ENCODE assay signal across 1 cellular context in the genomic region with DNA sequence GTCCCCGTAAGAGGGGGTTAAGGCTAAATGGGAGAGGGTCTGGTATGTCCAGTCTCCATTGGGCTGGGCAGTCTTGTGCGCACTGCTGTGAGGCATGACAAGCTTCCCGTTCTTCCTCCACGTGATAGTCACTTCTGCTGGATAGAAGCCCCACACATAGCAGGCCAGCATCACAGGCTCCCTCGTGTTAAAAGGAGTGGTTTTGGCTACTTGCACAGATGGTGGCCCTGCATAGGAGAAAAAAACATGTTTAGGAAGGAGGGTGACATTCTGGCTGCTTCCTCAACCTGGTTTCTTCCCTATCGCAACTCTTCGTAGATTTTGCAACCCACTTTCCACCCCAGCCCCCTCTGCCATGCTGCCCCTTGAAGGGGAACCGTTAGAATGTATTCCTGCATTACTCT.
TF ChIP-seq lines count a peak whose summit lies in the region.

No MANE protein-coding gene starts in this region.

TF ChIP-seq in GM12878, 131 proteins besides CTCF, POLR2A, EP300 and RAD21:
- TF ChIP-seq EZH2 (IDR thresholded peaks at IDR 0.05; ENCODE audit: borderline replicate concordance, control insufficient read depth, low read depth, low read length) (no peak), YY1 (IDR thresholded peaks at IDR 0.05; ENCODE audit: low read depth, low read length) (no peak), NFIC (IDR thresholded peaks at IDR 0.05; ENCODE audit: low read depth, low read length) (no peak), ZSCAN29 (IDR thresholded peaks at IDR 0.05) (no peak), TCF12 (IDR thresholded peaks at IDR 0.05; ENCODE audit: low read depth, low read length) (no peak), NFXL1 (IDR thresholded peaks at IDR 0.05; ENCODE audit: borderline replicate concordance) (no peak), ZBED1 (IDR thresholded peaks at IDR 0.05; ENCODE audit: borderline replicate concordance) (no peak), SREBF2 (IDR thresholded peaks at IDR 0.05; ENCODE audit: low read length) (no peak), NR2F1 (conservative IDR thresholded peaks at IDR 0.05) (no peak)
- TF ChIP-seq, protein P1, sequence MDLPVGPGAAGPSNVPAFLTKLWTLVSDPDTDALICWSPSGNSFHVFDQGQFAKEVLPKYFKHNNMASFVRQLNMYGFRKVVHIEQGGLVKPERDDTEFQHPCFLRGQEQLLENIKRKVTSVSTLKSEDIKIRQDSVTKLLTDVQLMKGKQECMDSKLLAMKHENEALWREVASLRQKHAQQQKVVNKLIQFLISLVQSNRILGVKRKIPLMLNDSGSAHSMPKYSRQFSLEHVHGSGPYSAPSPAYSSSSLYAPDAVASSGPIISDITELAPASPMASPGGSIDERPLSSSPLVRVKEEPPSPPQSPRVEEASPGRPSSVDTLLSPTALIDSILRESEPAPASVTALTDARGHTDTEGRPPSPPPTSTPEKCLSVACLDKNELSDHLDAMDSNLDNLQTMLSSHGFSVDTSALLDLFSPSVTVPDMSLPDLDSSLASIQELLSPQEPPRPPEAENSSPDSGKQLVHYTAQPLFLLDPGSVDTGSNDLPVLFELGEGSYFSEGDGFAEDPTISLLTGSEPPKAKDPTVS (IDR thresholded peaks at IDR 0.05; ENCODE audit: low read depth, low read length), result no peak
- TF ChIP-seq, protein P2, sequence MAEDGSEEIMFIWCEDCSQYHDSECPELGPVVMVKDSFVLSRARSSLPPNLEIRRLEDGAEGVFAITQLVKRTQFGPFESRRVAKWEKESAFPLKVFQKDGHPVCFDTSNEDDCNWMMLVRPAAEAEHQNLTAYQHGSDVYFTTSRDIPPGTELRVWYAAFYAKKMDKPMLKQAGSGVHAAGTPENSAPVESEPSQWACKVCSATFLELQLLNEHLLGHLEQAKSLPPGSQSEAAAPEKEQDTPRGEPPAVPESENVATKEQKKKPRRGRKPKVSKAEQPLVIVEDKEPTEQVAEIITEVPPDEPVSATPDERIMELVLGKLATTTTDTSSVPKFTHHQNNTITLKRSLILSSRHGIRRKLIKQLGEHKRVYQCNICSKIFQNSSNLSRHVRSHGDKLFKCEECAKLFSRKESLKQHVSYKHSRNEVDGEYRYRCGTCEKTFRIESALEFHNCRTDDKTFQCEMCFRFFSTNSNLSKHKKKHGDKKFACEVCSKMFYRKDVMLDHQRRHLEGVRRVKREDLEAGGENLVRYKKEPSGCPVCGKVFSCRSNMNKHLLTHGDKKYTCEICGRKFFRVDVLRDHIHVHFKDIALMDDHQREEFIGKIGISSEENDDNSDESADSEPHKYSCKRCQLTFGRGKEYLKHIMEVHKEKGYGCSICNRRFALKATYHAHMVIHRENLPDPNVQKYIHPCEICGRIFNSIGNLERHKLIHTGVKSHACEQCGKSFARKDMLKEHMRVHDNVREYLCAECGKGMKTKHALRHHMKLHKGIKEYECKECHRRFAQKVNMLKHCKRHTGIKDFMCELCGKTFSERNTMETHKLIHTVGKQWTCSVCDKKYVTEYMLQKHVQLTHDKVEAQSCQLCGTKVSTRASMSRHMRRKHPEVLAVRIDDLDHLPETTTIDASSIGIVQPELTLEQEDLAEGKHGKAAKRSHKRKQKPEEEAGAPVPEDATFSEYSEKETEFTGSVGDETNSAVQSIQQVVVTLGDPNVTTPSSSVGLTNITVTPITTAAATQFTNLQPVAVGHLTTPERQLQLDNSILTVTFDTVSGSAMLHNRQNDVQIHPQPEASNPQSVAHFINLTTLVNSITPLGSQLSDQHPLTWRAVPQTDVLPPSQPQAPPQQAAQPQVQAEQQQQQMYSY (CRISPR knock-in tag; IDR thresholded peaks at IDR 0.05), result no peak
- TF ChIP-seq, protein P3, sequence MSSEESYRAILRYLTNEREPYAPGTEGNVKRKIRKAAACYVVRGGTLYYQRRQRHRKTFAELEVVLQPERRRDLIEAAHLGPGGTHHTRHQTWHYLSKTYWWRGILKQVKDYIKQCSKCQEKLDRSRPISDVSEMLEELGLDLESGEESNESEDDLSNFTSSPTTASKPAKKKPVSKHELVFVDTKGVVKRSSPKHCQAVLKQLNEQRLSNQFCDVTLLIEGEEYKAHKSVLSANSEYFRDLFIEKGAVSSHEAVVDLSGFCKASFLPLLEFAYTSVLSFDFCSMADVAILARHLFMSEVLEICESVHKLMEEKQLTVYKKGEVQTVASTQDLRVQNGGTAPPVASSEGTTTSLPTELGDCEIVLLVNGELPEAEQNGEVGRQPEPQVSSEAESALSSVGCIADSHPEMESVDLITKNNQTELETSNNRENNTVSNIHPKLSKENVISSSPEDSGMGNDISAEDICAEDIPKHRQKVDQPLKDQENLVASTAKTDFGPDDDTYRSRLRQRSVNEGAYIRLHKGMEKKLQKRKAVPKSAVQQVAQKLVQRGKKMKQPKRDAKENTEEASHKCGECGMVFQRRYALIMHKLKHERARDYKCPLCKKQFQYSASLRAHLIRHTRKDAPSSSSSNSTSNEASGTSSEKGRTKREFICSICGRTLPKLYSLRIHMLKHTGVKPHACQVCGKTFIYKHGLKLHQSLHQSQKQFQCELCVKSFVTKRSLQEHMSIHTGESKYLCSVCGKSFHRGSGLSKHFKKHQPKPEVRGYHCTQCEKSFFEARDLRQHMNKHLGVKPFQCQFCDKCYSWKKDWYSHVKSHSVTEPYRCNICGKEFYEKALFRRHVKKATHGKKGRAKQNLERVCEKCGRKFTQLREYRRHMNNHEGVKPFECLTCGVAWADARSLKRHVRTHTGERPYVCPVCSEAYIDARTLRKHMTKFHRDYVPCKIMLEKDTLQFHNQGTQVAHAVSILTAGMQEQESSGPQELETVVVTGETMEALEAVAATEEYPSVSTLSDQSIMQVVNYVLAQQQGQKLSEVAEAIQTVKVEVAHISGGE (CRISPR knock-in tag; IDR thresholded peaks at IDR 0.05), result no peak
TF ChIP-seq in GM12878: peak in this region for 0.
